8 cellular contexts compared by ENCODE assay signal in genomic region chr2:173076557-173077345, GRCh38. TPM values are rescaled to one million over a fixed set of nuclear protein-coding genes. Genes with fewer than 3 reads are reported as not detected.
A peak's percentile ranks its signal among the peaks of the same experiment; 100 is the strongest.
DNase-seq lines count a peak whose midpoint lies in the region; ATAC-seq and TF ChIP-seq lines count a peak whose summit lies in the region.

No MANE protein-coding gene starts in this region.

- DNase-seq in C1 segment of cervical spinal cord (lab: John Stamatoyannopoulos, UW): peak in 8 of 14 donors; percentile 7 to 67 (median 48)
- no peak for DNase-seq in PC-9
- DNase-seq in brain microvascular endothelial cell: no peak
- peak; percentile 65 for DNase-seq in islet precursor cell
- DNase-seq in stimulated activated CD4-positive, alpha-beta T cell treated with anti-CD3 and anti-CD28 coated beads, Interleukin-2, amount 100 ng/mL, for 24 hours: peak; percentile 18 to 31
- DNase-seq in NCI-H2196 treated with DMSO at 0.1 percent for 48 hours (lab: John Stamatoyannopoulos, UW; ENCODE audit: unreplicated experiment): no peak

- peaks cover 56% of the 10 kb centered on the region for H3K4me1 ChIP-seq in PC-9 (replicated peaks; ENCODE audit: insufficient read depth)

- peak; percentile 40 for ATAC-seq in GM18907 (IDR thresholded peaks at IDR 0.05; ENCODE audit: unreplicated experiment)
- peak; percentile 29 for ATAC-seq in HG03108 (IDR thresholded peaks at IDR 0.05; ENCODE audit: unreplicated experiment)

- BruUV-seq in PC-9 (replicated peaks; lab: Mats Ljungman, UMichigan): TSS peak; percentile 54

- H4K20me1 ChIP-seq in PC-9 (ENCODE audit: insufficient read depth): no peaks in the 10 kb centered on the region

- H3F3A ChIP-seq in PC-9 (ENCODE audit: insufficient read depth, low read depth): peaks cover 20% of the 10 kb centered on the region

- peak overlapping the region; percentile 92 for H3K4me2 ChIP-seq in PC-9

- H2AFZ ChIP-seq in PC-9: peak overlapping the region; percentile 94

- CTCF ChIA-PET in PC-9 (lab: Charles Lee): interaction anchor here (0.7 kb wide), 1 partner anchor 134 kb away, joined by 4 read pairs; no protein-coding TSS in a partner anchor

- intact Hi-C loops in PC-9 (cut with micrococcal nuclease; ENCODE audit: unreplicated experiment): loop anchor here (5.0 to 10.0 kb wide), 2 partner anchors 102 to 116 kb away; no protein-coding TSS in a partner anchor

- H3K79me2 ChIP-seq in PC-9 (ENCODE audit: low read depth): peaks cover 53% of the 10 kb centered on the region

- POLR2A ChIA-PET in PC-9 (lab: Charles Lee; ENCODE audit: unreplicated experiment): no interaction called here

- TF ChIP-seq CTCF in PC-9 (conservative IDR thresholded peaks at IDR 0.05) (no peak; the same call in 1 of the 2 replicates), brain microvascular endothelial cell (IDR thresholded peaks at IDR 0.05; ENCODE audit: low read depth, low read length, missing control alignments) (no peak)

- H3K27ac ChIP-seq in PC-9 (peak overlapping the region; percentile 61), brain microvascular endothelial cell (peak overlapping the region; percentile 95)

- H3K4me3 ChIP-seq in PC-9 (peak overlapping the region; percentile 67), brain microvascular endothelial cell (ENCODE audit: low read depth, low read length) (peak overlapping the region; percentile 78)

- in situ Hi-C loops in brain microvascular endothelial cell (cut with HindIII; ENCODE audit: low pct_ligation_motif_present, low sequenced_read_pairs): no loop called here

- no peaks in the 10 kb centered on the region for H3K27me3 ChIP-seq in PC-9 (ENCODE audit: insufficient read depth, low read depth)
- no peaks in the 10 kb centered on the region for H3K27me3 ChIP-seq in brain microvascular endothelial cell (replicated peaks)

- no peaks in the 10 kb centered on the region for H3K9me2 ChIP-seq in PC-9 (ENCODE audit: insufficient read depth)

- no peaks in the 10 kb centered on the region for H3K9me3 ChIP-seq in PC-9 (ENCODE audit: insufficient read depth, low read depth)

- H3K36me3 ChIP-seq in PC-9 (ENCODE audit: low read depth) (no peaks in the 10 kb centered on the region), brain microvascular endothelial cell (replicated peaks) (no peaks in the 10 kb centered on the region)

RNA-seq across cellular contexts. Expression of gene MAP3K20, which starts 1.1 kb away (rescaled TPM):
- 58.5 and 60.5 TPM in 2 replicates for total RNA-seq in PC-9 (2021)

Comparison
In these comparisons a context has a peak if more than half of its experiments do, and no peak if none do; other contexts are left out.
1. DNase-seq: peak in C1 segment of cervical spinal cord (8 of 14), islet precursor cell (single experiment) and stimulated activated CD4-positive, alpha-beta T cell treated with anti-CD3 and anti-CD28 coated beads, Interleukin-2, amount 100 ng/mL, for 24 hours (2 of 2); none in PC-9 (0 of 2), brain microvascular endothelial cell (single experiment) and NCI-H2196 treated with DMSO at 0.1 percent for 48 hours (single experiment).